ENCODE assay signal across 1 cellular context in genomic region chr18:54787616-54788015, GRCh38.
TF ChIP-seq lines count a peak whose summit lies in the region.

No MANE protein-coding gene starts in this region.

TF ChIP-seq in SK-N-SH, 30 proteins besides CTCF, POLR2A, EP300 and RAD21 (continued from another document):
- no peak for TF ChIP-seq TAF1 (IDR thresholded peaks at IDR 0.05; ENCODE audit: borderline replicate concordance, low read depth, low read length)
TF ChIP-seq in SK-N-SH: peak in this region for 3.
